In the genomic region with DNA sequence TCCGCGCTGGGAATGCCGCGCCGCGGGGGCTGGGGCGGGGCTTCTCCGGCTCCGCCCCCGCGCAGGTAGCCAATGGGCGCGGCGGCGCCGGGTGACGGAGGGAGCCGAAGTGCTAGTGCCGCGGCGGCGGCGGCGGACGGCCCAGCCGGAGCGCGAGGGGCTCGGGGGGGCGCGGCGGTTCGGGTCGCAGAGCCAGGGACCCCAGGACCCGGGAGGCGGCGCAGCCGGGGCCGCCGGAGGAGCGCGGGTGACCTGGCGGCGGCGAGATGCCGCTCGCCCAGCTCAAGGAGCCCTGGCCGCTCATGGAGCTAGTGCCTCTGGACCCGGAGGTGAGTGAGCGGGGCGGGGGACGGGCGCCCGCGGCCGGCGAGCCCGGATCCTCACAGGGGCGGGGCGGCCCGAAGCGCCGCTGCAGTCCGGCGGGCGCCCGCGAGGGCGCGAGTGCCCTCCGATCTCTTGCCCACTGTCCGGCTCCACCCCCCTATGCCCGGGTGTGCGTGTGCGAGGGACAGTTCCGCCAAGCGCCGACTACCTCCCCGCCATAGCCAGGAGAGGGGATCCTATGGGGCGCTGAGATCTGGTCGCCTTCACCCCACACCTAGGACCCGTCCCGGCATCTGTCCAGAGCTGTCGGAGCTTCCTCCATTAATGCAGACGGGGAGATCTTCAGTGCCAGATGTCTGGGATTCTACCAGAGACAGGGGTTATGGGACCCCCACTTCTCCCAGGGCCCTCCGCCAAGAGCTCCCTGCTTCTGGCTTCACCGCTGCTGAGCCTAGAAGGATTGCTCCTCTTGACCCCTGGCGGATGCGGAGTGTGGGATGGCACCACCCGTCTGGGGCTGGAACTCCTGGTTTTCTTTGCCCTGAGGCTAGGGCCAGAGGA, we compare ENCODE assay signal across 1 cellular context.
A peak's percentile ranks its signal among the peaks of the same experiment; 100 is the strongest.
TF ChIP-seq lines count a peak whose summit lies in the region.

A gene (plus strand): TSS at position 107 of the 885 bp plus-strand sequence. CDS start 160 bp downstream, at position 267.

TF ChIP-seq in HepG2, 621 proteins besides CTCF, POLR2A, EP300 and RAD21 (continued from another document and continues in another):
- TF ChIP-seq, protein P1, sequence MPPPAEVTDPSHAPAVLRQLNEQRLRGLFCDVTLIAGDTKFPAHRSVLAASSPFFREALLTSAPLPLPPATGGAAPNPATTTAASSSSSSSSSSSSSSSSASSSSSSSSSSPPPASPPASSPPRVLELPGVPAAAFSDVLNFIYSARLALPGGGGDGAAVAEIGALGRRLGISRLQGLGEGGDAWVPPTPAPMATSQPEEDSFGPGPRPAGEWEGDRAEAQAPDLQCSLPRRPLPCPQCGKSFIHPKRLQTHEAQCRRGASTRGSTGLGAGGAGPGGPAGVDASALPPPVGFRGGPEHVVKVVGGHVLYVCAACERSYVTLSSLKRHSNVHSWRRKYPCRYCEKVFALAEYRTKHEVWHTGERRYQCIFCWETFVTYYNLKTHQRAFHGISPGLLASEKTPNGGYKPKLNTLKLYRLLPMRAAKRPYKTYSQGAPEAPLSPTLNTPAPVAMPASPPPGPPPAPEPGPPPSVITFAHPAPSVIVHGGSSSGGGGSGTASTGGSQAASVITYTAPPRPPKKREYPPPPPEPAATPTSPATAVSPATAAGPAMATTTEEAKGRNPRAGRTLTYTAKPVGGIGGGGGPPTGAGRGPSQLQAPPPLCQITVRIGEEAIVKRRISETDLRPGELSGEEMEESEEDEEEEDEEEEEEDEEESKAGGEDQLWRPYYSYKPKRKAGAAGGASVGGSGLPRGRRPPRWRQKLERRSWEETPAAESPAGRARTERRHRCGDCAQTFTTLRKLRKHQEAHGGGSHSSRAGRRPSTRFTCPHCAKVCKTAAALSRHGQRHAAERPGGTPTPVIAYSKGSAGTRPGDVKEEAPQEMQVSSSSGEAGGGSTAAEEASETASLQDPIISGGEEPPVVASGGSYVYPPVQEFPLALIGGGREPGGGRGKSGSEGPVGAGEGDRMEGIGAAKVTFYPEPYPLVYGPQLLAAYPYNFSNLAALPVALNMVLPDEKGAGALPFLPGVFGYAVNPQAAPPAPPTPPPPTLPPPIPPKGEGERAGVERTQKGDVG (CRISPR knock-in tag; IDR thresholded peaks at IDR 0.05; ENCODE audit: borderline replicate concordance), result no peak
- TF ChIP-seq ZNF232 (CRISPR knock-in tag; IDR thresholded peaks at IDR 0.05; ENCODE audit: borderline replicate concordance) (0 out of 2 replicates have a peak, but pooled peaks have one; percentile 32), POLR2G (IDR thresholded peaks at IDR 0.05; ENCODE audit: low read depth, low read length) (peak; percentile 62), RBAK (CRISPR knock-in tag; IDR thresholded peaks at IDR 0.05) (no peak), HCFC1 (IDR thresholded peaks at IDR 0.05; ENCODE audit: low read depth, low read length) (no peak), SKI (IDR thresholded peaks at IDR 0.05; ENCODE audit: partially characterized antibody) (peak; percentile 17), JUND (CRISPR knock-in tag; IDR thresholded peaks at IDR 0.05) (no peak), ZNF607 (CRISPR knock-in tag; IDR thresholded peaks at IDR 0.05; ENCODE audit: borderline replicate concordance) (no peak; the same call in 1 of the 2 replicates), RBFOX2 (IDR thresholded peaks at IDR 0.05; ENCODE audit: low read depth, low read length) (peak; percentile 59), U2AF1 (optimal IDR thresholded peaks at IDR 0.05; ENCODE audit: low read depth, low read length) (no peak), ZNF724P (CRISPR knock-in tag; IDR thresholded peaks at IDR 0.05; ENCODE audit: borderline replicate concordance) (no peak), ARNTL (CRISPR knock-in tag; IDR thresholded peaks at IDR 0.05) (no peak), ZKSCAN5 (CRISPR knock-in tag; IDR thresholded peaks at IDR 0.05) (no peak), ZSCAN20 (CRISPR knock-in tag; IDR thresholded peaks at IDR 0.05; ENCODE audit: borderline replicate concordance) (no peak), MED1 (CRISPR knock-in tag; IDR thresholded peaks at IDR 0.05) (no peak), ZSCAN29 (CRISPR knock-in tag; conservative IDR thresholded peaks at IDR 0.05) (no peak), ZNF766 (CRISPR knock-in tag; IDR thresholded peaks at IDR 0.05; ENCODE audit: borderline replicate concordance) (no peak), ZNF562 (CRISPR knock-in tag; IDR thresholded peaks at IDR 0.05; ENCODE audit: borderline replicate concordance) (no peak), NFKB2 (CRISPR knock-in tag; IDR thresholded peaks at IDR 0.05; ENCODE audit: borderline replicate concordance) (0 out of 2 replicates have a peak, but pooled peaks have one; percentile 21), ZSCAN21 (CRISPR knock-in tag; IDR thresholded peaks at IDR 0.05; ENCODE audit: borderline replicate concordance) (no peak), KDM4B (CRISPR knock-in tag; IDR thresholded peaks at IDR 0.05) (no peak), JDP2 (CRISPR knock-in tag; IDR thresholded peaks at IDR 0.05; ENCODE audit: borderline replicate concordance) (no peak), KAT7 (CRISPR knock-in tag; IDR thresholded peaks at IDR 0.05; ENCODE audit: borderline replicate concordance) (no peak), ZNF703 (CRISPR knock-in tag; IDR thresholded peaks at IDR 0.05; ENCODE audit: borderline replicate concordance) (no peak)
- TF ChIP-seq, protein P2, sequence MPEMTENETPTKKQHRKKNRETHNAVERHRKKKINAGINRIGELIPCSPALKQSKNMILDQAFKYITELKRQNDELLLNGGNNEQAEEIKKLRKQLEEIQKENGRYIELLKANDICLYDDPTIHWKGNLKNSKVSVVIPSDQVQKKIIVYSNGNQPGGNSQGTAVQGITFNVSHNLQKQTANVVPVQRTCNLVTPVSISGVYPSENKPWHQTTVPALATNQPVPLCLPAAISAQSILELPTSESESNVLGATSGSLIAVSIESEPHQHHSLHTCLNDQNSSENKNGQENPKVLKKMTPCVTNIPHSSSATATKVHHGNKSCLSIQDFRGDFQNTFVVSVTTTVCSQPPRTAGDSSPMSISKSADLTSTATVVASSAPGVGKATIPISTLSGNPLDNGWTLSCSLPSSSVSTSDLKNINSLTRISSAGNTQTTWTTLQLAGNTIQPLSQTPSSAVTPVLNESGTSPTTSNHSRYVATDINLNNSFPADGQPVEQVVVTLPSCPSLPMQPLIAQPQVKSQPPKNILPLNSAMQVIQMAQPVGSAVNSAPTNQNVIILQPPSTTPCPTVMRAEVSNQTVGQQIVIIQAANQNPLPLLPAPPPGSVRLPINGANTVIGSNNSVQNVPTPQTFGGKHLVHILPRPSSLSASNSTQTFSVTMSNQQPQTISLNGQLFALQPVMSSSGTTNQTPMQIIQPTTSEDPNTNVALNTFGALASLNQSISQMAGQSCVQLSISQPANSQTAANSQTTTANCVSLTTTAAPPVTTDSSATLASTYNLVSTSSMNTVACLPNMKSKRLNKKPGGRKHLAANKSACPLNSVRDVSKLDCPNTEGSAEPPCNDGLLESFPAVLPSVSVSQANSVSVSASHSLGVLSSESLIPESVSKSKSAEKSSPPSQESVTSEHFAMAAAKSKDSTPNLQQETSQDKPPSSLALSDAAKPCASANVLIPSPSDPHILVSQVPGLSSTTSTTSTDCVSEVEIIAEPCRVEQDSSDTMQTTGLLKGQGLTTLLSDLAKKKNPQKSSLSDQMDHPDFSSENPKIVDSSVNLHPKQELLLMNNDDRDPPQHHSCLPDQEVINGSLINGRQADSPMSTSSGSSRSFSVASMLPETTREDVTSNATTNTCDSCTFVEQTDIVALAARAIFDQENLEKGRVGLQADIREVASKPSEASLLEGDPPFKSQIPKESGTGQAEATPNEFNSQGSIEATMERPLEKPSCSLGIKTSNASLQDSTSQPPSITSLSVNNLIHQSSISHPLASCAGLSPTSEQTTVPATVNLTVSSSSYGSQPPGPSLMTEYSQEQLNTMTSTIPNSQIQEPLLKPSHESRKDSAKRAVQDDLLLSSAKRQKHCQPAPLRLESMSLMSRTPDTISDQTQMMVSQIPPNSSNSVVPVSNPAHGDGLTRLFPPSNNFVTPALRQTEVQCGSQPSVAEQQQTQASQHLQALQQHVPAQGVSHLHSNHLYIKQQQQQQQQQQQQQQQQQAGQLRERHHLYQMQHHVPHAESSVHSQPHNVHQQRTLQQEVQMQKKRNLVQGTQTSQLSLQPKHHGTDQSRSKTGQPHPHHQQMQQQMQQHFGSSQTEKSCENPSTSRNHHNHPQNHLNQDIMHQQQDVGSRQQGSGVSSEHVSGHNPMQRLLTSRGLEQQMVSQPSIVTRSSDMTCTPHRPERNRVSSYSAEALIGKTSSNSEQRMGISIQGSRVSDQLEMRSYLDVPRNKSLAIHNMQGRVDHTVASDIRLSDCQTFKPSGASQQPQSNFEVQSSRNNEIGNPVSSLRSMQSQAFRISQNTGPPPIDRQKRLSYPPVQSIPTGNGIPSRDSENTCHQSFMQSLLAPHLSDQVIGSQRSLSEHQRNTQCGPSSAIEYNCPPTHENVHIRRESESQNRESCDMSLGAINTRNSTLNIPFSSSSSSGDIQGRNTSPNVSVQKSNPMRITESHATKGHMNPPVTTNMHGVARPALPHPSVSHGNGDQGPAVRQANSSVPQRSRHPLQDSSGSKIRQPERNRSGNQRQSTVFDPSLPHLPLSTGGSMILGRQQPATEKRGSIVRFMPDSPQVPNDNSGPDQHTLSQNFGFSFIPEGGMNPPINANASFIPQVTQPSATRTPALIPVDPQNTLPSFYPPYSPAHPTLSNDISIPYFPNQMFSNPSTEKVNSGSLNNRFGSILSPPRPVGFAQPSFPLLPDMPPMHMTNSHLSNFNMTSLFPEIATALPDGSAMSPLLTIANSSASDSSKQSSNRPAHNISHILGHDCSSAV (CRISPR knock-in tag; IDR thresholded peaks at IDR 0.05; ENCODE audit: borderline replicate concordance), result no peak
- TF ChIP-seq, protein P3, sequence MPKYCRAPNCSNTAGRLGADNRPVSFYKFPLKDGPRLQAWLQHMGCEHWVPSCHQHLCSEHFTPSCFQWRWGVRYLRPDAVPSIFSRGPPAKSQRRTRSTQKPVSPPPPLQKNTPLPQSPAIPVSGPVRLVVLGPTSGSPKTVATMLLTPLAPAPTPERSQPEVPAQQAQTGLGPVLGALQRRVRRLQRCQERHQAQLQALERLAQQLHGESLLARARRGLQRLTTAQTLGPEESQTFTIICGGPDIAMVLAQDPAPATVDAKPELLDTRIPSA (CRISPR knock-in tag; IDR thresholded peaks at IDR 0.05; ENCODE audit: borderline replicate concordance), result no peak
- TF ChIP-seq, protein P4, sequence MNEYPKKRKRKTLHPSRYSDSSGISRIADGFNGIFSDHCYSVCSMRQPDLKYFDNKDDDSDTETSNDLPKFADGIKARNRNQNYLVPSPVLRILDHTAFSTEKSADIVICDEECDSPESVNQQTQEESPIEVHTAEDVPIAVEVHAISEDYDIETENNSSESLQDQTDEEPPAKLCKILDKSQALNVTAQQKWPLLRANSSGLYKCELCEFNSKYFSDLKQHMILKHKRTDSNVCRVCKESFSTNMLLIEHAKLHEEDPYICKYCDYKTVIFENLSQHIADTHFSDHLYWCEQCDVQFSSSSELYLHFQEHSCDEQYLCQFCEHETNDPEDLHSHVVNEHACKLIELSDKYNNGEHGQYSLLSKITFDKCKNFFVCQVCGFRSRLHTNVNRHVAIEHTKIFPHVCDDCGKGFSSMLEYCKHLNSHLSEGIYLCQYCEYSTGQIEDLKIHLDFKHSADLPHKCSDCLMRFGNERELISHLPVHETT (CRISPR knock-in tag; conservative IDR thresholded peaks at IDR 0.05), result no peak
- TF ChIP-seq, protein P5, sequence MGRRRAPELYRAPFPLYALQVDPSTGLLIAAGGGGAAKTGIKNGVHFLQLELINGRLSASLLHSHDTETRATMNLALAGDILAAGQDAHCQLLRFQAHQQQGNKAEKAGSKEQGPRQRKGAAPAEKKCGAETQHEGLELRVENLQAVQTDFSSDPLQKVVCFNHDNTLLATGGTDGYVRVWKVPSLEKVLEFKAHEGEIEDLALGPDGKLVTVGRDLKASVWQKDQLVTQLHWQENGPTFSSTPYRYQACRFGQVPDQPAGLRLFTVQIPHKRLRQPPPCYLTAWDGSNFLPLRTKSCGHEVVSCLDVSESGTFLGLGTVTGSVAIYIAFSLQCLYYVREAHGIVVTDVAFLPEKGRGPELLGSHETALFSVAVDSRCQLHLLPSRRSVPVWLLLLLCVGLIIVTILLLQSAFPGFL (CRISPR knock-in tag; IDR thresholded peaks at IDR 0.05), result no peak
- TF ChIP-seq, protein P6, sequence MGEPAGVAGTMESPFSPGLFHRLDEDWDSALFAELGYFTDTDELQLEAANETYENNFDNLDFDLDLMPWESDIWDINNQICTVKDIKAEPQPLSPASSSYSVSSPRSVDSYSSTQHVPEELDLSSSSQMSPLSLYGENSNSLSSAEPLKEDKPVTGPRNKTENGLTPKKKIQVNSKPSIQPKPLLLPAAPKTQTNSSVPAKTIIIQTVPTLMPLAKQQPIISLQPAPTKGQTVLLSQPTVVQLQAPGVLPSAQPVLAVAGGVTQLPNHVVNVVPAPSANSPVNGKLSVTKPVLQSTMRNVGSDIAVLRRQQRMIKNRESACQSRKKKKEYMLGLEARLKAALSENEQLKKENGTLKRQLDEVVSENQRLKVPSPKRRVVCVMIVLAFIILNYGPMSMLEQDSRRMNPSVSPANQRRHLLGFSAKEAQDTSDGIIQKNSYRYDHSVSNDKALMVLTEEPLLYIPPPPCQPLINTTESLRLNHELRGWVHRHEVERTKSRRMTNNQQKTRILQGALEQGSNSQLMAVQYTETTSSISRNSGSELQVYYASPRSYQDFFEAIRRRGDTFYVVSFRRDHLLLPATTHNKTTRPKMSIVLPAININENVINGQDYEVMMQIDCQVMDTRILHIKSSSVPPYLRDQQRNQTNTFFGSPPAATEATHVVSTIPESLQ (CRISPR knock-in tag; conservative IDR thresholded peaks at IDR 0.05), result no peak
- TF ChIP-seq, protein P7, sequence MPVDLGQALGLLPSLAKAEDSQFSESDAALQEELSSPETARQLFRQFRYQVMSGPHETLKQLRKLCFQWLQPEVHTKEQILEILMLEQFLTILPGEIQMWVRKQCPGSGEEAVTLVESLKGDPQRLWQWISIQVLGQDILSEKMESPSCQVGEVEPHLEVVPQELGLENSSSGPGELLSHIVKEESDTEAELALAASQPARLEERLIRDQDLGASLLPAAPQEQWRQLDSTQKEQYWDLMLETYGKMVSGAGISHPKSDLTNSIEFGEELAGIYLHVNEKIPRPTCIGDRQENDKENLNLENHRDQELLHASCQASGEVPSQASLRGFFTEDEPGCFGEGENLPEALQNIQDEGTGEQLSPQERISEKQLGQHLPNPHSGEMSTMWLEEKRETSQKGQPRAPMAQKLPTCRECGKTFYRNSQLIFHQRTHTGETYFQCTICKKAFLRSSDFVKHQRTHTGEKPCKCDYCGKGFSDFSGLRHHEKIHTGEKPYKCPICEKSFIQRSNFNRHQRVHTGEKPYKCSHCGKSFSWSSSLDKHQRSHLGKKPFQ (CRISPR knock-in tag; IDR thresholded peaks at IDR 0.05; ENCODE audit: insufficient replicate concordance), result no peak
- TF ChIP-seq, protein P8, sequence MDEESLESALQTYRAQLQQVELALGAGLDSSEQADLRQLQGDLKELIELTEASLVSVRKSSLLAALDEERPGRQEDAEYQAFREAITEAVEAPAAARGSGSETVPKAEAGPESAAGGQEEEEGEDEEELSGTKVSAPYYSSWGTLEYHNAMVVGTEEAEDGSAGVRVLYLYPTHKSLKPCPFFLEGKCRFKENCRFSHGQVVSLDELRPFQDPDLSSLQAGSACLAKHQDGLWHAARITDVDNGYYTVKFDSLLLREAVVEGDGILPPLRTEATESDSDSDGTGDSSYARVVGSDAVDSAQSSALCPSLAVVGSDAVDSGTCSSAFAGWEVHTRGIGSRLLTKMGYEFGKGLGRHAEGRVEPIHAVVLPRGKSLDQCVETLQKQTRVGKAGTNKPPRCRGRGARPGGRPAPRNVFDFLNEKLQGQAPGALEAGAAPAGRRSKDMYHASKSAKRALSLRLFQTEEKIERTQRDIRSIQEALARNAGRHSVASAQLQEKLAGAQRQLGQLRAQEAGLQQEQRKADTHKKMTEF (CRISPR knock-in tag; IDR thresholded peaks at IDR 0.05), result no peak
- TF ChIP-seq, protein P9, sequence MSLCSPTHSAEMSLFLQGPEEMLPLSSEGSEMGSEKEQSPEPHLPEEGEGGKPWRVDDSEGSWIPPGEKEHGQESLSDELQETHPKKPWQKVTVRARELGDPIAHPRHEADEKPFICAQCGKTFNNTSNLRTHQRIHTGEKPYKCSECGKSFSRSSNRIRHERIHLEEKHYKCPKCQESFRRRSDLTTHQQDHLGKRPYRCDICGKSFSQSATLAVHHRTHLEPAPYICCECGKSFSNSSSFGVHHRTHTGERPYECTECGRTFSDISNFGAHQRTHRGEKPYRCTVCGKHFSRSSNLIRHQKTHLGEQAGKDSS (CRISPR knock-in tag; IDR thresholded peaks at IDR 0.05; ENCODE audit: borderline replicate concordance, low read depth), result no peak
